1 cellular context compared by ENCODE assay signal in genomic region chr17:82230627-82231311, GRCh38.
A peak's percentile ranks its signal among the peaks of the same experiment; 100 is the strongest.
TF ChIP-seq lines count a peak whose summit lies in the region.

No MANE protein-coding gene starts in this region.

TF ChIP-seq in HepG2, 621 proteins besides CTCF, POLR2A, EP300 and RAD21 (continued from another document and continues in another):
- peak; percentile 52; the same call in 1 of the 2 replicates for TF ChIP-seq ARID4A (CRISPR knock-in tag; IDR thresholded peaks at IDR 0.05; ENCODE audit: borderline replicate concordance)
- no peak for TF ChIP-seq SYNCRIP (IDR thresholded peaks at IDR 0.05; ENCODE audit: insufficient read depth, low read depth, low read length)
- no peak for TF ChIP-seq HNRNPH1 (optimal IDR thresholded peaks at IDR 0.05; ENCODE audit: low read depth, low read length)
- no peak for TF ChIP-seq NONO (IDR thresholded peaks at IDR 0.05)
- peak; percentile 95 for TF ChIP-seq NONO (CRISPR knock-in tag; conservative IDR thresholded peaks at IDR 0.05)
- TF ChIP-seq TCF7L2 (IDR thresholded peaks at IDR 0.05; ENCODE audit: low read depth, low read length), result no peak
- TF ChIP-seq KDM6A (CRISPR knock-in tag; IDR thresholded peaks at IDR 0.05; ENCODE audit: low read depth), result no peak
- TF ChIP-seq THRA (CRISPR knock-in tag; IDR thresholded peaks at IDR 0.05; ENCODE audit: borderline replicate concordance), result peak; percentile 91
- peak; percentile 45; the same call in 1 of the 2 replicates for TF ChIP-seq ZMYM3 (CRISPR knock-in tag; IDR thresholded peaks at IDR 0.05)
- peak; percentile 80 for TF ChIP-seq ADNP (CRISPR knock-in tag; IDR thresholded peaks at IDR 0.05)
- 0 out of 2 replicates have a peak, but pooled peaks have one; percentile 8 for TF ChIP-seq DMTF1 (CRISPR knock-in tag; IDR thresholded peaks at IDR 0.05)
- peak; percentile 67 for TF ChIP-seq POLR2AphosphoS5 (IDR thresholded peaks at IDR 0.05; ENCODE audit: low read depth, low read length)
- no peak for TF ChIP-seq EHMT2 (IDR thresholded peaks at IDR 0.05; ENCODE audit: borderline replicate concordance, low read depth, low read length)
- no peak for TF ChIP-seq SUZ12 (IDR thresholded peaks at IDR 0.05; ENCODE audit: low read depth, low read length)
- TF ChIP-seq, protein P1, sequence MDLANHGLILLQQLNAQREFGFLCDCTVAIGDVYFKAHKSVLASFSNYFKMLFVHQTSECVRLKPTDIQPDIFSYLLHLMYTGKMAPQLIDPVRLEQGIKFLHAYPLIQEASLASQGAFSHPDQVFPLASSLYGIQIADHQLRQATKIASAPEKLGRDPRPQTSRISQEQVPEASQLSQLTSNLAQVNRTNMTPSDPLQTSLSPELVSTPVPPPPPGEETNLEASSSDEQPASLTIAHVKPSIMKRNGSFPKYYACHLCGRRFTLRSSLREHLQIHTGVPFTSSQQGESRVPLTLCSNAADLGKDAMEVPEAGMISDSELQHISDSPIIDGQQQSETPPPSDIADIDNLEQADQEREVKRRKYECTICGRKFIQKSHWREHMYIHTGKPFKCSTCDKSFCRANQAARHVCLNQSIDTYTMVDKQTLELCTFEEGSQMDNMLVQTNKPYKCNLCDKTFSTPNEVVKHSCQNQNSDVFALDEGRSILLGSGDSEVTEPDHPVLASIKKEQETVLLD (CRISPR knock-in tag; IDR thresholded peaks at IDR 0.05; ENCODE audit: low read depth), result peak; percentile 75
- TF ChIP-seq HNRNPUL1 (IDR thresholded peaks at IDR 0.05; ENCODE audit: low read depth, low read length), result peak; percentile 41; the same call in 1 of the 2 replicates
- peak; percentile 71; the same call in 1 of the 2 replicates for TF ChIP-seq FOXM1 (CRISPR knock-in tag; IDR thresholded peaks at IDR 0.05)
- TF ChIP-seq CHCHD3 (CRISPR knock-in tag; IDR thresholded peaks at IDR 0.05), result peak; percentile 98
- TF ChIP-seq, protein P2, sequence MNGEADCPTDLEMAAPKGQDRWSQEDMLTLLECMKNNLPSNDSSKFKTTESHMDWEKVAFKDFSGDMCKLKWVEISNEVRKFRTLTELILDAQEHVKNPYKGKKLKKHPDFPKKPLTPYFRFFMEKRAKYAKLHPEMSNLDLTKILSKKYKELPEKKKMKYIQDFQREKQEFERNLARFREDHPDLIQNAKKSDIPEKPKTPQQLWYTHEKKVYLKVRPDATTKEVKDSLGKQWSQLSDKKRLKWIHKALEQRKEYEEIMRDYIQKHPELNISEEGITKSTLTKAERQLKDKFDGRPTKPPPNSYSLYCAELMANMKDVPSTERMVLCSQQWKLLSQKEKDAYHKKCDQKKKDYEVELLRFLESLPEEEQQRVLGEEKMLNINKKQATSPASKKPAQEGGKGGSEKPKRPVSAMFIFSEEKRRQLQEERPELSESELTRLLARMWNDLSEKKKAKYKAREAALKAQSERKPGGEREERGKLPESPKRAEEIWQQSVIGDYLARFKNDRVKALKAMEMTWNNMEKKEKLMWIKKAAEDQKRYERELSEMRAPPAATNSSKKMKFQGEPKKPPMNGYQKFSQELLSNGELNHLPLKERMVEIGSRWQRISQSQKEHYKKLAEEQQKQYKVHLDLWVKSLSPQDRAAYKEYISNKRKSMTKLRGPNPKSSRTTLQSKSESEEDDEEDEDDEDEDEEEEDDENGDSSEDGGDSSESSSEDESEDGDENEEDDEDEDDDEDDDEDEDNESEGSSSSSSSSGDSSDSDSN (CRISPR knock-in tag; IDR thresholded peaks at IDR 0.05), result peak; percentile 76; the same call in 1 of the 2 replicates
- no peak for TF ChIP-seq RFX1 (IDR thresholded peaks at IDR 0.05)
- TF ChIP-seq KDM5B (CRISPR knock-in tag; IDR thresholded peaks at IDR 0.05; ENCODE audit: borderline replicate concordance), result peak; percentile 97
- no peak; the same call in 1 of the 2 replicates for TF ChIP-seq ZSCAN29 (CRISPR knock-in tag; conservative IDR thresholded peaks at IDR 0.05)
- TF ChIP-seq MLLT10 (CRISPR knock-in tag; IDR thresholded peaks at IDR 0.05), result 0 out of 2 replicates have a peak, but pooled peaks have one; percentile 18
- no peak; the same call in 1 of the 2 replicates for TF ChIP-seq ZNF10 (CRISPR knock-in tag; IDR thresholded peaks at IDR 0.05; ENCODE audit: borderline replicate concordance, low read depth)
- TF ChIP-seq, protein P3, sequence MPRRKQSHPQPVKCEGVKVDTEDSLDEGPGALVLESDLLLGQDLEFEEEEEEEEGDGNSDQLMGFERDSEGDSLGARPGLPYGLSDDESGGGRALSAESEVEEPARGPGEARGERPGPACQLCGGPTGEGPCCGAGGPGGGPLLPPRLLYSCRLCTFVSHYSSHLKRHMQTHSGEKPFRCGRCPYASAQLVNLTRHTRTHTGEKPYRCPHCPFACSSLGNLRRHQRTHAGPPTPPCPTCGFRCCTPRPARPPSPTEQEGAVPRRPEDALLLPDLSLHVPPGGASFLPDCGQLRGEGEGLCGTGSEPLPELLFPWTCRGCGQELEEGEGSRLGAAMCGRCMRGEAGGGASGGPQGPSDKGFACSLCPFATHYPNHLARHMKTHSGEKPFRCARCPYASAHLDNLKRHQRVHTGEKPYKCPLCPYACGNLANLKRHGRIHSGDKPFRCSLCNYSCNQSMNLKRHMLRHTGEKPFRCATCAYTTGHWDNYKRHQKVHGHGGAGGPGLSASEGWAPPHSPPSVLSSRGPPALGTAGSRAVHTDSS (CRISPR knock-in tag; conservative IDR thresholded peaks at IDR 0.05), result 0 out of 2 replicates have a peak, but pooled peaks have one; percentile 60
- TF ChIP-seq, protein P4, sequence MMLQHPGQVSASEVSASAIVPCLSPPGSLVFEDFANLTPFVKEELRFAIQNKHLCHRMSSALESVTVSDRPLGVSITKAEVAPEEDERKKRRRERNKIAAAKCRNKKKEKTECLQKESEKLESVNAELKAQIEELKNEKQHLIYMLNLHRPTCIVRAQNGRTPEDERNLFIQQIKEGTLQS (CRISPR knock-in tag; IDR thresholded peaks at IDR 0.05), result no peak; the same call in none of the 2 replicates
- peak; percentile 50; the same call in 1 of the 2 replicates for TF ChIP-seq ZNF619 (CRISPR knock-in tag; IDR thresholded peaks at IDR 0.05)
- TF ChIP-seq E2F5 (CRISPR knock-in tag; conservative IDR thresholded peaks at IDR 0.05), result peak; percentile 82
- TF ChIP-seq GLMP (CRISPR knock-in tag; IDR thresholded peaks at IDR 0.05; ENCODE audit: borderline replicate concordance), result no peak
- TF ChIP-seq ZNF24 (IDR thresholded peaks at IDR 0.05), result no peak
- peak; percentile 92 for TF ChIP-seq ARHGAP35 (CRISPR knock-in tag; IDR thresholded peaks at IDR 0.05; ENCODE audit: borderline replicate concordance)
- TF ChIP-seq MIXL1 (CRISPR knock-in tag; IDR thresholded peaks at IDR 0.05), result peak; percentile 87
- peak; percentile 98 for TF ChIP-seq SALL2 (CRISPR knock-in tag; IDR thresholded peaks at IDR 0.05)
- TF ChIP-seq NFATC3 (CRISPR knock-in tag; IDR thresholded peaks at IDR 0.05), result peak; percentile 89; the same call in 1 of the 2 replicates
- no peak for TF ChIP-seq JARID2 (CRISPR knock-in tag; IDR thresholded peaks at IDR 0.05; ENCODE audit: insufficient replicate concordance)
- TF ChIP-seq ZNF20 (CRISPR knock-in tag; IDR thresholded peaks at IDR 0.05), result peak; percentile 93
- TF ChIP-seq GRHL1 (CRISPR knock-in tag; conservative IDR thresholded peaks at IDR 0.05), result no peak
- TF ChIP-seq ZBTB1 (CRISPR knock-in tag; IDR thresholded peaks at IDR 0.05; ENCODE audit: borderline replicate concordance), result peak; percentile 38; the same call in 1 of the 2 replicates
- TF ChIP-seq ZNF180 (CRISPR knock-in tag; IDR thresholded peaks at IDR 0.05; ENCODE audit: borderline replicate concordance, low read depth), result no peak
- TF ChIP-seq ZNF431 (CRISPR knock-in tag; IDR thresholded peaks at IDR 0.05; ENCODE audit: borderline replicate concordance, low read depth), result peak; percentile 91
- peak; percentile 30; the same call in 1 of the 2 replicates for TF ChIP-seq GATA4 (IDR thresholded peaks at IDR 0.05; ENCODE audit: borderline replicate concordance, low read depth)
- peak; percentile 98 for TF ChIP-seq ZNF782 (CRISPR knock-in tag; IDR thresholded peaks at IDR 0.05; ENCODE audit: borderline replicate concordance)
- TF ChIP-seq SKI (IDR thresholded peaks at IDR 0.05; ENCODE audit: partially characterized antibody), result peak; percentile 86
- TF ChIP-seq STAT5B (CRISPR knock-in tag; IDR thresholded peaks at IDR 0.05), result no peak; the same call in 1 of the 2 replicates
- TF ChIP-seq ZNF446 (CRISPR knock-in tag; IDR thresholded peaks at IDR 0.05), result no peak; the same call in 1 of the 2 replicates
- TF ChIP-seq ZNF549 (CRISPR knock-in tag; IDR thresholded peaks at IDR 0.05), result peak; percentile 82
- TF ChIP-seq ZNF709 (CRISPR knock-in tag; IDR thresholded peaks at IDR 0.05), result peak; percentile 88
- no peak for TF ChIP-seq ZNF713 (CRISPR knock-in tag; IDR thresholded peaks at IDR 0.05)
